ENCODE assay signal across 13 cellular contexts in the genomic region with DNA sequence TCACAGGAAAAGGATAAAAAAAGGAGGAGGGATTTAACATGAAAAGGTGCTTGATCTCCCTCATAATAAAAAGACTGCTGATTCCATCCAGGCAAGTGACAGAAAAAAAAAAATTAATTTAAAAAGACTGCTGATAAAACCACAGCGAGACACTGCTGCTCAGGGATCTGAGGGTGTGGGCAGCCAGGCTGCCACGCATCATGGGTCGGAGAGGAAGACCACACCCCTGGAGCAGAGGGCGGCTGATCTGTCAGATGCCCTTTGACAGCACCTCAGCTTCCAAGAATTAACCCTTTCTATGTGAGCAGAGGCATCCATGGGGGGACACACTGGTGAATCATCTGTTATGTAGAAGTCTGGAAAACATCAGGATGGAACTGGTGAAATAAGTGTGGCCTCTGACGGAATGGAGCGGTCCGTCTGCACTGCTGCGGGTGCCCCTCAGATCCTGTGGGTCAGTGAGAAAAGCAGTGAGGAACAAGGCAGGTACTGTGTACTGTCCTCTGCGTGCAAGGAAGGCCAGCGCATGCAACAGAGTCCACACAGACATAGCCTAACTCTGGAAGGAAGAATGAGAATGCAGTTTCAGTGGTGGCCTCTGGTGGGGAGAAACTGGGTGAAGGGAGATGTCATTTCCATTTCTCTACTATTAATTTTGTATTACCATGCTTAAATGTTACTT. TPM values are rescaled to one million over a fixed set of nuclear protein-coding genes. Genes with fewer than 3 reads are reported as not detected.
DNase-seq lines count a peak whose midpoint lies in the region; TF ChIP-seq lines count a peak whose summit lies in the region.
"Had no signal": no experiment of that assay in that cellular context is flagged by ENCODE, and none has a peak within 500 bp of the region (broad histone marks: within the 10 kb centered on the region; RNA-seq: fewer than 3 reads in every experiment).

No MANE protein-coding gene starts in this region.

- no peak for TF ChIP-seq CTCF in brain (conservative IDR thresholded peaks at IDR 0.05)

- peaks cover 4% of the 10 kb centered on the region for H3K27me3 Mint-ChIP-seq in brain

- H3K9me3 Mint-ChIP-seq in brain, result peaks cover 9 to 29% (median 25%) of the 10 kb centered on the region in 5 experiments

- peaks cover 70% of the 10 kb centered on the region for H3K36me3 Mint-ChIP-seq in brain

- peak overlapping the region in 4 of 5 experiments; percentile 18 to 72 (median 50) for H3K27ac Mint-ChIP-seq in brain
- H3K27ac Mint-ChIP-seq: H9 had no signal

- peaks cover 15% of the 10 kb centered on the region for H3K4me1 Mint-ChIP-seq in brain

- peak overlapping the region in 1 of 5 experiments; percentile 22 for H3K4me3 Mint-ChIP-seq in brain
- H3K4me3 Mint-ChIP-seq: H9 had no signal

- DNase-seq in AG08395 (ENCODE audit: low spot score), result peak; percentile 28
- peak; percentile 14 for DNase-seq in OCI-M1 (lab: John Stamatoyannopoulos, UW)
- DNase-seq in medulla oblongata (ENCODE audit: extremely low spot score), result peak; percentile 61
- no peak for DNase-seq in T-helper 9 cell
- DNase-seq in NCI-H1048 (lab: John Stamatoyannopoulos, UW), result no peak
- no peak for DNase-seq in inferior parietal cortex (ENCODE audit: extremely low spot score)
- no peak for DNase-seq in NCI-H2171 (lab: John Stamatoyannopoulos, UW)
- DNase-seq: H9, NCI-H187 treated with DMSO at 0.1 percent for 48 hours, NCI-H446 treated with DMSO at 0.1 percent for 48 hours, NCI-H748 treated with DMSO at 0.1 percent for 48 hours, SHP77 had no signal

RNA-seq across cellular contexts. Expression of a gene that starts 19.8 kb away (rescaled TPM):
- polyA plus RNA-seq in brain (ENCODE audit: insufficient read depth, low read depth, low replicate concordance), result 154 TPM

Comparison
In these comparisons a context has a peak if more than half of its experiments do, and no peak if none do; other contexts are left out.
1. DNase-seq: peak in AG08395 (single experiment), OCI-M1 (single experiment) and medulla oblongata (single experiment); none in T-helper 9 cell (single experiment), NCI-H1048 (single experiment), inferior parietal cortex (single experiment) and NCI-H2171 (single experiment).